Comparison of ENCODE assay signal across 7 cellular contexts in the genomic region with DNA sequence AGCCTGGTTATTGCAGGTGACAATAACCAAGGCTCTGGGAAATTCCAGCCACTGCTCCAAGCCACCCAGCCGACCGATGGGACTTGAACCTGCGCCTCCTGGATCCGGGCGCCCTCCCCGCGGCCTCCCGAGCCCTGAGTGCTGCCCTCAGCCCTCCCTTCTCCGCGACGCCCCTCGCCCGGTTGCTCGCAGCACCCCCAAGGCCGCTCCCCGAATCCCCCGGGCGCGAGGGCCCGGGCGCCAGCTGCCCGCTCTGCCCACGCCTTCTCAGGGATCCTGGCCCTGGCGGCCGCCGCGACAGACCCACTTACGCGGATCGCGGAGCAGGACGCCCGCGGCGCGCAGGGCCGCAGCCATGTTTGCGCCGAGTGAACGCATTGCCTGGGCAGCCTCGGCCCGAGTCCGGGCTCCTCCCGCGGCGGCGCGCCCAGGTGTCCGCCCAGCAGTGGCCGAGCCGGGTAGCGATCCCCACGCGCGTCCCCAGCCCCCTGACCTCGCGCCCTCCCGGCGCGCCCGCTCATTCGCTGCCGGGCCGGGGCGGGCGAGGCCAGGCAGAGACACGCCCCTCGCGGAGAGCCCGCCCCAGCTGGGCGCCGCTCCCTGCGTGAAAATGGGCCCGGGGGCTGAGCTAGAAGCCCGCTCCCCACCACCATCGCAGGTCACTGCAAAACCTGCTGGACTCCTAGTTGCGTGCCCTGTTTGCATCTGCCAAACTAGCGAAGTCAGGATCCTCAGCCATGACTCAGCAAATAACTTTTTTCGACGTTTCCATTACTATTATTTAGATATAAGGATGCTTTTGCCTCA. TPM values are rescaled to one million over a fixed set of nuclear protein-coding genes. Genes with fewer than 3 reads are reported as not detected.
DNase-seq lines count a peak whose midpoint lies in the region; ATAC-seq, FAIRE-seq and TF ChIP-seq lines count a peak whose summit lies in the region.

A gene with protein sequence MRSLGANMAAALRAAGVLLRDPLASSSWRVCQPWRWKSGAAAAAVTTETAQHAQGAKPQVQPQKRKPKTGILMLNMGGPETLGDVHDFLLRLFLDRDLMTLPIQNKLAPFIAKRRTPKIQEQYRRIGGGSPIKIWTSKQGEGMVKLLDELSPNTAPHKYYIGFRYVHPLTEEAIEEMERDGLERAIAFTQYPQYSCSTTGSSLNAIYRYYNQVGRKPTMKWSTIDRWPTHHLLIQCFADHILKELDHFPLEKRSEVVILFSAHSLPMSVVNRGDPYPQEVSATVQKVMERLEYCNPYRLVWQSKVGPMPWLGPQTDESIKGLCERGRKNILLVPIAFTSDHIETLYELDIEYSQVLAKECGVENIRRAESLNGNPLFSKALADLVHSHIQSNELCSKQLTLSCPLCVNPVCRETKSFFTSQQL (minus strand): TSS at position 460 of the 807 bp plus-strand sequence. CDS start 82 bp downstream, at position 378.

- H3K36me3 ChIP-seq in WERI-Rb-1 = 0 out of 2 replicates have a peak, but pooled peaks cover 4% of the 10 kb centered on the region
- H3K36me3 ChIP-seq in breast epithelium = no peaks in the 10 kb centered on the region
- H3K36me3 ChIP-seq in smooth muscle cell (ENCODE audit: low read depth) = no peaks in the 10 kb centered on the region

- peak within 1 kb of the TSS; percentile 81 for H3K9ac ChIP-seq in smooth muscle cell (ENCODE audit: low read depth)

- peaks cover 0 to 10% of the 10 kb centered on the region in 2 donors for H3K4me1 ChIP-seq in breast epithelium
- peaks cover 15% of the 10 kb centered on the region for H3K4me1 ChIP-seq in smooth muscle cell (ENCODE audit: low read depth)

- H3K4me2 ChIP-seq in smooth muscle cell = peak within 1 kb of the TSS; percentile 90

- WGBS in smooth muscle cell (ENCODE audit: low lambda C conversion rate) = under 1% methylated on average over 44 of the region's 80 CpGs

- H4K20me1 ChIP-seq in smooth muscle cell (ENCODE audit: low read depth) = no peaks in the 10 kb centered on the region

- peak; percentile 93 for ATAC-seq in HG02678 (IDR thresholded peaks at IDR 0.05; ENCODE audit: unreplicated experiment)

- H3K9me3 ChIP-seq in WERI-Rb-1 (ENCODE audit: severe bottlenecking) (no peaks in the 10 kb centered on the region), breast epithelium (no peaks in the 10 kb centered on the region), smooth muscle cell (replicated peaks; ENCODE audit: low read depth) (no peaks in the 10 kb centered on the region)

- DNase-seq in GM18507 (ENCODE audit: extremely low spot score, insufficient read length, low read depth) (peak; percentile 69), NCI-H146 treated with DMSO at 0.1 percent for 48 hours (lab: John Stamatoyannopoulos, UW; ENCODE audit: unreplicated experiment) (peak; percentile 76), WERI-Rb-1 (peak; percentile 85), breast epithelium (ENCODE audit: low spot score in 2 of 2) (peak; percentile 52 to 74), iPS-NIHi7 (ENCODE audit: extremely low spot score) (peak; percentile 64), smooth muscle cell (lab: John Stamatoyannopoulos, UW; ENCODE audit: unreplicated experiment) (peak; percentile 25)

- peak within 1 kb of the TSS; percentile 94 for H2AFZ ChIP-seq in smooth muscle cell (ENCODE audit: low read depth)

- FAIRE-seq in GM18507 (lab: Jason Lieb, UNC) = peak; percentile 72

- intact Hi-C loops in breast epithelium (cut with DNase I; ENCODE audit: low total_unique reads) = no loop called here

- H3K27me3 ChIP-seq in WERI-Rb-1 (ENCODE audit: insufficient read depth, low read depth, severe bottlenecking) = no peaks in the 10 kb centered on the region
- no peaks in the 10 kb centered on the region for H3K27me3 ChIP-seq in breast epithelium
- no peaks in the 10 kb centered on the region for H3K27me3 ChIP-seq in smooth muscle cell (ENCODE audit: low read depth)

- peak within 1 kb of the TSS; percentile 89 for H3K4me3 ChIP-seq in WERI-Rb-1 (ENCODE audit: low read depth, low read length)
- peak within 1 kb of the TSS; percentile 80 to 87 (median 86) for H3K4me3 ChIP-seq in breast epithelium
- peak within 1 kb of the TSS; percentile 92 for H3K4me3 ChIP-seq in smooth muscle cell

- H3F3A ChIP-seq in smooth muscle cell (ENCODE audit: low read depth) = no peaks in the 10 kb centered on the region

- no peak for TF ChIP-seq POLR2A in breast epithelium (IDR thresholded peaks at IDR 0.05)

- TF ChIP-seq CTCF in WERI-Rb-1 (IDR thresholded peaks at IDR 0.05; ENCODE audit: low read depth, low read length) (no peak; the same call in 1 of the 2 replicates), breast epithelium (IDR thresholded peaks at IDR 0.05) (peak in 1 of 3 donors; percentile 28), smooth muscle cell (IDR thresholded peaks at IDR 0.05; ENCODE audit: borderline replicate concordance, insufficient read depth, poor library complexity, severe bottlenecking) (no peak)

- H3K79me2 ChIP-seq in smooth muscle cell (ENCODE audit: low read depth) = no peaks in the 10 kb centered on the region

- H3K27ac ChIP-seq in WERI-Rb-1 (peak within 1 kb of the TSS; percentile 72), breast epithelium (peak within 1 kb of the TSS; percentile 91 to 93), smooth muscle cell (ENCODE audit: low read depth) (peak within 1 kb of the TSS; percentile 70)

RNA-seq across cellular contexts. Expression of the gene that starts here (rescaled TPM):
- 10 to 100 TPM; 31.1 to 40.2 (median 37.3) TPM for total RNA-seq in breast epithelium
- total RNA-seq in smooth muscle cell = 44.3 and 52.5 TPM in 2 replicates
- polyA plus RNA-seq in smooth muscle cell = 18.1 and 27.1 TPM in 2 replicates

Comparison
In these comparisons a context has a peak if more than half of its experiments do, and no peak if none do; other contexts are left out.
1. Peak in every context shown above with its lines: DNase-seq, ATAC-seq, H3K4me3 ChIP-seq and H3K27ac ChIP-seq.
2. DNase-seq: peak in every context shown above with its lines; median percentile 85 in WERI-Rb-1; 76 in NCI-H146 treated with DMSO at 0.1 percent for 48 hours; 69 in GM18507; 64 in iPS-NIHi7; 63 in breast epithelium; 25 in smooth muscle cell.